ENCODE assay signal across 15 cellular contexts in genomic region chr7:80665526-80665925, GRCh38.
"Had no signal": no experiment of that assay in that cellular context is flagged by ENCODE, and none has a peak within 500 bp of the region (broad histone marks: within the 10 kb centered on the region; RNA-seq: fewer than 3 reads in every experiment).

No MANE protein-coding gene starts in this region.

- ATAC-seq: activated T-cell treated with anti-CD3 and anti-CD28 coated beads, Interleukin-2, amount 50 U/mL, for 72 hours; heart right ventricle; left lung; stimulated activated naive CD8-positive, alpha-beta T cell treated with anti-CD3 and anti-CD28 coated beads, Interleukin-15, Interleukin-2, amounts not matched to agents 100 U/mL and 50 U/mL, for 24 hours had no signal

- H3K4me1 ChIP-seq: adrenal gland, left lung, prostate gland, transverse colon had no signal

- H3K4me3 ChIP-seq: adrenal gland, cardiac muscle cell, heart right ventricle, left lung, prostate gland, right atrium auricular region, suprapubic skin, transverse colon had no signal

- H3K27me3 ChIP-seq: adrenal gland, cardiac muscle cell, heart right ventricle, left lung, right atrium auricular region, suprapubic skin, transverse colon had no signal

- H3K9me3 ChIP-seq: adrenal gland, heart right ventricle, left lung, prostate gland, right atrium auricular region, suprapubic skin, transverse colon had no signal

- DNase-seq: activated CD4-positive, alpha-beta T cell treated with anti-CD3 and anti-CD28 coated beads, Interleukin-2, amount 50 U/mL, for 4 hours; activated effector memory CD4-positive, alpha-beta T cell treated with anti-CD3 and anti-CD28 coated beads, Interleukin-2, amount 50 U/mL, for 16 hours; activated T-cell treated with anti-CD3 and anti-CD28 coated beads, Interleukin-2, amount 50 U/mL, for 72 hours; adrenal gland; heart right ventricle; left lung; stimulated activated CD4-positive, alpha-beta T cell treated with anti-CD3 and anti-CD28 coated beads, Interleukin-2, amount 100 ng/mL, for 24 hours; stimulated activated naive CD8-positive, alpha-beta T cell treated with anti-CD3 and anti-CD28 coated beads, Interleukin-15, Interleukin-2, amounts not matched to agents 100 U/mL and 50 U/mL, for 24 hours; SW 1271; T-helper 2 cell; transverse colon had no signal

- H3K36me3 ChIP-seq: adrenal gland, cardiac muscle cell, prostate gland, suprapubic skin, transverse colon had no signal

- H3K27ac ChIP-seq: adrenal gland, cardiac muscle cell, left lung, prostate gland, right atrium auricular region, suprapubic skin, transverse colon had no signal
